25 cellular contexts compared by ENCODE assay signal in the genomic region with DNA sequence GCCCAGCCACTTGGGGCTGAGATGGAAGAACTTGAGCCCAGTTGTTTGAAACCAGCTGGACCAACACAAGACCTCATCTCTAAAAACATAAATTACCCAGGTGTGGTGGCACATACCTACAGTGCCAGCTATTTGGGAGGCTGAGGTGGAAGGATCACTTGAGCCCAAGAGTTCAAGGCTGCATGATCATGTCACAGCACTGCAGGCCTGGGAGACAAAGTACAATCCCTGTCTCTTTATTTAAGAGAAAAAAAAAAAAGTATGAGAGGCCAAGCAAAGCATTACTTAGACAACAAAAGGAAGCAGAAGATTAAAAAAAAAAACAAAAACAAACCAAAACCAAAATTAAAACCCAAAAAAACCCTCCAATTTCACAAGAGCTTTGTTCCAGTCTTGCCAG. TPM values are rescaled to one million over a fixed set of nuclear protein-coding genes. Genes with fewer than 3 reads are reported as not detected.
DNase-seq lines count a peak whose midpoint lies in the region; ATAC-seq and TF ChIP-seq lines count a peak whose summit lies in the region.
"Had no signal": no experiment of that assay in that cellular context is flagged by ENCODE, and none has a peak within 500 bp of the region (broad histone marks: within the 10 kb centered on the region; RNA-seq: fewer than 3 reads in every experiment).

No MANE protein-coding gene starts in this region.

- CTCF ChIA-PET in activated naive CD4-positive, alpha-beta T cell treated with anti-CD3 and anti-CD28 coated beads, Interleukin-2, amount 10 ng/mL, durations not matched to agents 7 days and 5 days (lab: Charles Lee): no interaction called here
- CTCF ChIA-PET in OCI-LY7 (lab: Charles Lee; ENCODE audit: unreplicated experiment): no interaction called here
- CTCF ChIA-PET in naive thymus-derived CD4-positive, alpha-beta T cell (lab: Charles Lee): interaction anchor here (0.7 to 1.0 kb wide), 2 partner anchors 33 to 127 kb away, joined by 3 read pairs; a partner anchor contains a TSS

- H3K27ac ChIP-seq in OCI-LY7 (ENCODE audit: low read depth, low read length, poor library complexity, severe bottlenecking): no peak overlapping the region
- H3K27ac ChIP-seq in naive thymus-derived CD4-positive, alpha-beta T cell (ENCODE audit: low read depth, low read length): no peak overlapping the region
- H3K27ac ChIP-seq: ascending aorta, foreskin keratinocyte, KMS-11, prostate gland, thyroid gland had no signal

- H3K4me3 ChIP-seq in OCI-LY7 (ENCODE audit: low read depth, low read length, poor library complexity, severe bottlenecking): no peak overlapping the region
- no peak overlapping the region for H3K4me3 ChIP-seq in naive thymus-derived CD4-positive, alpha-beta T cell (ENCODE audit: low read length)
- H3K4me3 ChIP-seq: ascending aorta, left lung, prostate gland, thyroid gland had no signal

- peaks cover 3% of the 10 kb centered on the region; the same call in 1 of the 2 replicates for H4K20me1 ChIP-seq in OCI-LY7 (ENCODE audit: insufficient read depth, low read length)

- H3K9me3 Mint-ChIP-seq in activated naive CD4-positive, alpha-beta T cell treated with anti-CD3 and anti-CD28 coated beads, Interleukin-2, amount 50 U/mL, for 72 hours: no peaks in the 10 kb centered on the region
- H3K9me3 Mint-ChIP-seq in activated naive CD4-positive, alpha-beta T cell treated with anti-CD3 and anti-CD28 coated beads, Interleukin-2, amount 10 ng/mL, durations not matched to agents 7 days and 5 days: peaks cover 3% of the 10 kb centered on the region
- no peaks in the 10 kb centered on the region for H3K9me3 Mint-ChIP-seq in effector memory CD8-positive, alpha-beta T cell
- H3K9me3 Mint-ChIP-seq in stimulated activated effector memory CD8-positive, alpha-beta T cell treated with anti-CD3 and anti-CD28 coated beads, Interleukin-12 subunit alpha, Interleukin-12 subunit beta, amount 100 ng/mL, for 72 hours: peaks cover 3% of the 10 kb centered on the region
- H3K9me3 Mint-ChIP-seq in naive thymus-derived CD4-positive, alpha-beta T cell: no peaks in the 10 kb centered on the region
- H3K9me3 Mint-ChIP-seq: immature natural killer cell, neural crest cell had no signal

- no peak overlapping the region for H3K4me3 Mint-ChIP-seq in activated naive CD4-positive, alpha-beta T cell treated with anti-CD3 and anti-CD28 coated beads, Interleukin-2, amount 10 ng/mL, durations not matched to agents 7 days and 5 days
- H3K4me3 Mint-ChIP-seq in effector memory CD8-positive, alpha-beta T cell: no peak overlapping the region
- H3K4me3 Mint-ChIP-seq in stimulated activated effector memory CD8-positive, alpha-beta T cell treated with anti-CD3 and anti-CD28 coated beads, Interleukin-12 subunit alpha, Interleukin-12 subunit beta, amount 100 ng/mL, for 72 hours: no peak overlapping the region
- H3K4me3 Mint-ChIP-seq in naive thymus-derived CD4-positive, alpha-beta T cell: no peak overlapping the region
- H3K4me3 Mint-ChIP-seq: immature natural killer cell, neural crest cell had no signal

- no peak overlapping the region for H3K4me2 ChIP-seq in OCI-LY7 (ENCODE audit: low read length)
- H3K4me2 ChIP-seq: KMS-11 had no signal

- H3K4me1 Mint-ChIP-seq in activated naive CD4-positive, alpha-beta T cell treated with anti-CD3 and anti-CD28 coated beads, Interleukin-2, amount 10 ng/mL, durations not matched to agents 7 days and 5 days: peaks cover 23% of the 10 kb centered on the region
- H3K4me1 Mint-ChIP-seq in effector memory CD8-positive, alpha-beta T cell (ENCODE audit: low read depth in 2 of 2): peaks cover 29 to 43% of the 10 kb centered on the region in 2 donors
- peaks cover 32% of the 10 kb centered on the region for H3K4me1 Mint-ChIP-seq in stimulated activated effector memory CD8-positive, alpha-beta T cell treated with anti-CD3 and anti-CD28 coated beads, Interleukin-12 subunit alpha, Interleukin-12 subunit beta, amount 100 ng/mL, for 72 hours
- peaks cover 14 to 54% (median 36%) of the 10 kb centered on the region in 7 donors for H3K4me1 Mint-ChIP-seq in naive thymus-derived CD4-positive, alpha-beta T cell
- H3K4me1 Mint-ChIP-seq: neural crest cell had no signal

- ATAC-seq in activated naive CD4-positive, alpha-beta T cell treated with anti-CD3 and anti-CD28 coated beads, Interleukin-2, amount 50 U/mL, for 72 hours: no peak
- ATAC-seq in effector memory CD8-positive, alpha-beta T cell (replicated peaks): no peak
- no peak for ATAC-seq in stimulated activated effector memory CD8-positive, alpha-beta T cell treated with anti-CD3 and anti-CD28 coated beads, Interleukin-12 subunit alpha, Interleukin-12 subunit beta, amount 100 ng/mL, for 72 hours
- ATAC-seq in HG03565 (IDR thresholded peaks at IDR 0.05; ENCODE audit: unreplicated experiment): no peak
- no peak for ATAC-seq in naive thymus-derived CD4-positive, alpha-beta T cell
- no peak for ATAC-seq in HG03108 (IDR thresholded peaks at IDR 0.05; ENCODE audit: unreplicated experiment)
- ATAC-seq: foreskin keratinocyte, left lung had no signal

- peak overlapping the region; percentile 56 to 84 for H3K27ac Mint-ChIP-seq in activated naive CD4-positive, alpha-beta T cell treated with anti-CD3 and anti-CD28 coated beads, Interleukin-2, amount 50 U/mL, for 72 hours
- H3K27ac Mint-ChIP-seq in activated naive CD4-positive, alpha-beta T cell treated with anti-CD3 and anti-CD28 coated beads, Interleukin-2, amount 10 ng/mL, durations not matched to agents 7 days and 5 days: no peak overlapping the region
- peak overlapping the region; percentile 16 to 26 for H3K27ac Mint-ChIP-seq in effector memory CD8-positive, alpha-beta T cell
- H3K27ac Mint-ChIP-seq in stimulated activated effector memory CD8-positive, alpha-beta T cell treated with anti-CD3 and anti-CD28 coated beads, Interleukin-12 subunit alpha, Interleukin-12 subunit beta, amount 100 ng/mL, for 72 hours: peak overlapping the region; percentile 65
- peak overlapping the region in 4 of 9 donors; percentile 16 to 62 (median 32) for H3K27ac Mint-ChIP-seq in naive thymus-derived CD4-positive, alpha-beta T cell

- no peaks in the 10 kb centered on the region for H3K27me3 ChIP-seq in naive thymus-derived CD4-positive, alpha-beta T cell (ENCODE audit: control insufficient read depth in 2 of 2, insufficient read depth in 2 of 2, low read length in 2 of 2)
- H3K27me3 ChIP-seq: ascending aorta, foreskin keratinocyte, left lung, thyroid gland had no signal

- no peak overlapping the region for H2AFZ ChIP-seq in OCI-LY7 (ENCODE audit: low read length)

- peaks cover 9 to 47% of the 10 kb centered on the region in 2 donors for H3K36me3 Mint-ChIP-seq in activated naive CD4-positive, alpha-beta T cell treated with anti-CD3 and anti-CD28 coated beads, Interleukin-2, amount 50 U/mL, for 72 hours
- peaks cover 53% of the 10 kb centered on the region for H3K36me3 Mint-ChIP-seq in activated naive CD4-positive, alpha-beta T cell treated with anti-CD3 and anti-CD28 coated beads, Interleukin-2, amount 10 ng/mL, durations not matched to agents 7 days and 5 days
- peaks cover 72% of the 10 kb centered on the region for H3K36me3 Mint-ChIP-seq in effector memory CD8-positive, alpha-beta T cell (ENCODE audit: insufficient read depth)
- H3K36me3 Mint-ChIP-seq in stimulated activated effector memory CD8-positive, alpha-beta T cell treated with anti-CD3 and anti-CD28 coated beads, Interleukin-12 subunit alpha, Interleukin-12 subunit beta, amount 100 ng/mL, for 72 hours: peaks cover 97% of the 10 kb centered on the region
- H3K36me3 Mint-ChIP-seq in naive thymus-derived CD4-positive, alpha-beta T cell: peaks cover 0 to 41% (median 25%) of the 10 kb centered on the region in 5 donors

- POLR2A ChIA-PET in OCI-LY7 (lab: Charles Lee): interaction anchor here (0.7 to 1.3 kb wide), 2 partner anchors 10 to 16 kb away, joined by 3 to 5 read pairs; no protein-coding TSS in a partner anchor
- POLR2A ChIA-PET in naive thymus-derived CD4-positive, alpha-beta T cell (lab: Charles Lee): interaction anchor here (1.4 kb wide), 1 partner anchor 10 kb away, joined by 4 read pairs; no protein-coding TSS in a partner anchor

- H3K36me3 ChIP-seq in OCI-LY7 (ENCODE audit: insufficient read depth, low read length): peaks cover 80% of the 10 kb centered on the region
- H3K36me3 ChIP-seq in naive thymus-derived CD4-positive, alpha-beta T cell (ENCODE audit: control insufficient read depth in 2 of 3, insufficient read depth in 3 of 3, low read length in 3 of 3): peaks cover 3 to 60% (median 21%) of the 10 kb centered on the region in 3 experiments
- H3K36me3 ChIP-seq: prostate gland had no signal

- no peak for DNase-seq in activated naive CD4-positive, alpha-beta T cell treated with anti-CD3 and anti-CD28 coated beads, Interleukin-2, amount 50 U/mL, for 72 hours (ENCODE audit: low spot score in 2 of 2)
- DNase-seq in activated naive CD4-positive, alpha-beta T cell treated with anti-CD3 and anti-CD28 coated beads, Interleukin-2, amount 10 ng/mL, durations not matched to agents 7 days and 5 days: no peak
- DNase-seq in OCI-LY7 (ENCODE audit: low spot score): no peak
- no peak for DNase-seq in effector memory CD8-positive, alpha-beta T cell
- DNase-seq in stimulated activated effector memory CD8-positive, alpha-beta T cell treated with anti-CD3 and anti-CD28 coated beads, Interleukin-12 subunit alpha, Interleukin-12 subunit beta, amount 100 ng/mL, for 72 hours (ENCODE audit: low spot score in 2 of 2): no peak
- no peak for DNase-seq in naive thymus-derived CD4-positive, alpha-beta T cell
- DNase-seq: activated CD8-positive, alpha-beta memory T cell treated with anti-CD3 and anti-CD28 coated beads, Interleukin-2, amount 50 U/mL, for 48 hours; central memory CD4-positive, alpha-beta T cell; DMS79 treated with DMSO at 0.1 percent for 48 hours; foreskin keratinocyte; immature natural killer cell; left lung; midbrain; NCI-H187 treated with DMSO at 0.1 percent for 48 hours; NCI-H345; NCI-H82; Right ventricle myocardium superior; SW 1271; thyroid gland had no signal

- intact Hi-C loops in OCI-LY7 (cut with micrococcal nuclease; ENCODE audit: unreplicated experiment): no loop called here
- intact Hi-C loops in naive thymus-derived CD4-positive, alpha-beta T cell (cut with micrococcal nuclease): no loop called here

- no peaks in the 10 kb centered on the region for H3K9me3 ChIP-seq in OCI-LY7 (ENCODE audit: low read length)
- no peaks in the 10 kb centered on the region for H3K9me3 ChIP-seq in naive thymus-derived CD4-positive, alpha-beta T cell (ENCODE audit: control insufficient read depth in 2 of 3, low read length in 3 of 3)
- H3K9me3 ChIP-seq: ascending aorta, left lung, prostate gland, thyroid gland had no signal

- TF ChIP-seq CTCF in OCI-LY7 (conservative IDR thresholded peaks at IDR 0.05; ENCODE audit: low read length): no peak

- H3K4me1 ChIP-seq in OCI-LY7 (ENCODE audit: insufficient read depth, low read length, poor library complexity, severe bottlenecking): peaks cover 19% of the 10 kb centered on the region
- H3K4me1 ChIP-seq in naive thymus-derived CD4-positive, alpha-beta T cell (ENCODE audit: control insufficient read depth in 2 of 2, insufficient read depth in 2 of 2, low read length in 2 of 2): no peaks in the 10 kb centered on the region
- H3K4me1 ChIP-seq: prostate gland had no signal

- no peaks in the 10 kb centered on the region for H3K27me3 Mint-ChIP-seq in activated naive CD4-positive, alpha-beta T cell treated with anti-CD3 and anti-CD28 coated beads, Interleukin-2, amount 10 ng/mL, durations not matched to agents 7 days and 5 days
- H3K27me3 Mint-ChIP-seq in effector memory CD8-positive, alpha-beta T cell: no peaks in the 10 kb centered on the region
- H3K27me3 Mint-ChIP-seq in naive thymus-derived CD4-positive, alpha-beta T cell: no peaks in the 10 kb centered on the region

- TSS peak; percentile 48 for BruUV-seq in OCI-LY7 (replicated peaks; lab: Mats Ljungman, UMichigan)

- H3K79me2 ChIP-seq in OCI-LY7 (ENCODE audit: insufficient read depth, low read depth, low read length): peaks cover 94% of the 10 kb centered on the region

- H3K9me2 ChIP-seq in OCI-LY7 (ENCODE audit: insufficient read depth, low read length): no peaks in the 10 kb centered on the region

RNA-seq across cellular contexts. Expression of a gene that starts 15.4 kb away (rescaled TPM):
- 100 to 1,000 TPM; 180 to 264 TPM for total RNA-seq in activated naive CD4-positive, alpha-beta T cell treated with anti-CD3 and anti-CD28 coated beads, Interleukin-2, amount 50 U/mL, for 72 hours
- 77.6 and 82.3 TPM in 2 replicates for total RNA-seq in OCI-LY7 (2014; rRNA removed; shearing (Covaris generic))
- 119 and 148 TPM in 2 replicates for total RNA-seq in OCI-LY7 (2022)
- 100 to 1,000 TPM in 2 of 5 experiments, 10 to 100 TPM in 3; 56.9 to 201 (median 86.9) TPM for total RNA-seq in naive thymus-derived CD4-positive, alpha-beta T cell
- 100 to 1,000 TPM; 154 to 157 TPM for polyA plus RNA-seq in naive thymus-derived CD4-positive, alpha-beta T cell

RNA-seq across cellular contexts. Expression of a gene that starts 33.7 kb away (rescaled TPM):
- total RNA-seq in activated naive CD4-positive, alpha-beta T cell treated with anti-CD3 and anti-CD28 coated beads, Interleukin-2, amount 50 U/mL, for 72 hours: 10 to 100 TPM; 76.0 to 92.8 TPM
- 28.6 and 41.6 TPM in 2 replicates for total RNA-seq in OCI-LY7 (2014; rRNA removed; shearing (Covaris generic))
- total RNA-seq in OCI-LY7 (2022): 74.6 and 80.3 TPM in 2 replicates
- total RNA-seq in naive thymus-derived CD4-positive, alpha-beta T cell: 100 to 1,000 TPM in 4 of 5 experiments, 10 to 100 TPM in 1; 98.3 to 135 (median 109) TPM
- polyA plus RNA-seq in naive thymus-derived CD4-positive, alpha-beta T cell: 10 to 100 TPM; 54.6 to 82.5 TPM

RNA-seq across cellular contexts. Expression of a gene that starts 38.2 kb away (rescaled TPM):
- 100 to 1,000 TPM; 412 to 421 TPM for total RNA-seq in activated naive CD4-positive, alpha-beta T cell treated with anti-CD3 and anti-CD28 coated beads, Interleukin-2, amount 50 U/mL, for 72 hours
- total RNA-seq in OCI-LY7 (2014; rRNA removed; shearing (Covaris generic)): 218 and 219 TPM in 2 replicates
- 373 and 403 TPM in 2 replicates for total RNA-seq in OCI-LY7 (2022)
- total RNA-seq in naive thymus-derived CD4-positive, alpha-beta T cell: 100 to 1,000 TPM; 212 to 411 (median 218) TPM
- 100 to 1,000 TPM; 439 to 576 TPM for polyA plus RNA-seq in naive thymus-derived CD4-positive, alpha-beta T cell

RNA-seq across cellular contexts. Expression of a gene that starts 38.7 kb away (rescaled TPM):
- total RNA-seq in activated naive CD4-positive, alpha-beta T cell treated with anti-CD3 and anti-CD28 coated beads, Interleukin-2, amount 50 U/mL, for 72 hours: 10 to 100 TPM in 1 of 2 donors, 1 to 10 TPM in 1; 9.2 to 17.0 TPM
- total RNA-seq in OCI-LY7 (2014; rRNA removed; shearing (Covaris generic)): 15.8 and 17.9 TPM in 2 replicates
- total RNA-seq in OCI-LY7 (2022): 35.3 and 37.7 TPM in 2 replicates
- 10 to 100 TPM; 24.9 to 34.5 (median 28.5) TPM for total RNA-seq in naive thymus-derived CD4-positive, alpha-beta T cell
- polyA plus RNA-seq in naive thymus-derived CD4-positive, alpha-beta T cell: 10 to 100 TPM; 42.2 to 48.3 TPM

RNA-seq across cellular contexts. Expression of a gene that starts 48.7 kb away (rescaled TPM):
- total RNA-seq in activated naive CD4-positive, alpha-beta T cell treated with anti-CD3 and anti-CD28 coated beads, Interleukin-2, amount 50 U/mL, for 72 hours: 1 to 10 TPM; 3.1 to 4.9 TPM
- 5.3 and 5.4 TPM in 2 replicates for total RNA-seq in OCI-LY7 (2014; rRNA removed; shearing (Covaris generic))
- total RNA-seq in OCI-LY7 (2022): 6.0 and 7.8 TPM in 2 replicates
- total RNA-seq in naive thymus-derived CD4-positive, alpha-beta T cell: 10 to 100 TPM in 3 of 5 experiments, 1 to 10 TPM in 2; 7.9 to 13.9 (median 10.7) TPM
- 1 to 10 TPM; 1.7 to 2.2 TPM for polyA plus RNA-seq in naive thymus-derived CD4-positive, alpha-beta T cell
- total RNA-seq: ascending aorta had no signal
